14 cellular contexts compared by ENCODE assay signal in genomic region chr4:175435437-175435836, GRCh38.
A peak's percentile ranks its signal among the peaks of the same experiment; 100 is the strongest.
DNase-seq lines count a peak whose midpoint lies in the region; ATAC-seq and TF ChIP-seq lines count a peak whose summit lies in the region.
"Had no signal": no experiment of that assay in that cellular context is flagged by ENCODE, and none has a peak within 500 bp of the region (broad histone marks: within the 10 kb centered on the region; RNA-seq: fewer than 3 reads in every experiment).

No MANE protein-coding gene starts in this region.

- H4K20me1 ChIP-seq in BLaER1 = no peaks in the 10 kb centered on the region

- TF ChIP-seq CTCF in endothelial cell (IDR thresholded peaks at IDR 0.05; ENCODE audit: unreplicated experiment) (no peak), Calu3 (IDR thresholded peaks at IDR 0.05; ENCODE audit: unreplicated experiment) (no peak)

- H3K27me3 ChIP-seq in BLaER1 = no peaks in the 10 kb centered on the region
- H3K27me3 ChIP-seq: heart left ventricle had no signal

- H3K4me3 Mint-ChIP-seq in endothelial cell (ENCODE audit: unreplicated experiment) = no peak overlapping the region
- H3K4me3 Mint-ChIP-seq in Calu3 (ENCODE audit: low read depth, unreplicated experiment) = no peak overlapping the region
- H3K4me3 Mint-ChIP-seq: CD8-positive, alpha-beta T cell had no signal

- DNase-seq in H4 (ENCODE audit: low spot score) (peak; percentile 99), NCI-H524 (lab: John Stamatoyannopoulos, UW) (peak; percentile 85 to 95), endothelial cell (ENCODE audit: low spot score) (peak; percentile 54), Calu3 (no peak), HuH-7.5 (ENCODE audit: low spot score) (no peak), left ventricle myocardium superior (no peak)
- DNase-seq: activated naive CD4-positive, alpha-beta T cell; CD8-positive, alpha-beta T cell; heart left ventricle; mucosa of descending colon had no signal

- no peak overlapping the region; the same call in 1 of the 2 replicates for H3K9ac ChIP-seq in BLaER1

- ATAC-seq in GM21737 (IDR thresholded peaks at IDR 0.05; ENCODE audit: unreplicated experiment) (no peak), left ventricle myocardium superior (no peak)
- ATAC-seq: CD8-positive, alpha-beta T cell; heart left ventricle; mucosa of descending colon had no signal

- no peaks in the 10 kb centered on the region for H3K9me3 Mint-ChIP-seq in endothelial cell (ENCODE audit: unreplicated experiment)
- H3K9me3 Mint-ChIP-seq in Calu3 (ENCODE audit: low read depth, unreplicated experiment) = peaks cover 3% of the 10 kb centered on the region
- H3K9me3 Mint-ChIP-seq: CD8-positive, alpha-beta T cell had no signal

- no peak overlapping the region for H3K4me3 ChIP-seq in BLaER1
- H3K4me3 ChIP-seq: coronary artery, heart left ventricle, mucosa of descending colon had no signal

- intact Hi-C loops in Calu3 (cut with micrococcal nuclease; ENCODE audit: unreplicated experiment) = no loop called here
- intact Hi-C loops in left ventricle myocardium superior (cut with micrococcal nuclease) = no loop called here

- H3K27me3 Mint-ChIP-seq in endothelial cell (ENCODE audit: unreplicated experiment) = no peaks in the 10 kb centered on the region
- H3K27me3 Mint-ChIP-seq in Calu3 (ENCODE audit: unreplicated experiment) = no peaks in the 10 kb centered on the region

- CTCF ChIA-PET in Calu3 (lab: Charles Lee) = no interaction called here

- H3K27ac Mint-ChIP-seq in endothelial cell (ENCODE audit: unreplicated experiment) (peak overlapping the region; percentile 92), Calu3 (ENCODE audit: unreplicated experiment) (no peak overlapping the region)
- H3K27ac Mint-ChIP-seq: CD8-positive, alpha-beta T cell had no signal

- no peaks in the 10 kb centered on the region; the same call in 1 of the 2 replicates for H3K9me3 ChIP-seq in BLaER1
- H3K9me3 ChIP-seq: heart left ventricle had no signal

- H3K36me3 Mint-ChIP-seq in endothelial cell (ENCODE audit: low read depth, unreplicated experiment) (no peaks in the 10 kb centered on the region), Calu3 (ENCODE audit: insufficient read depth, unreplicated experiment) (peaks cover 4% of the 10 kb centered on the region)
- H3K36me3 Mint-ChIP-seq: CD8-positive, alpha-beta T cell had no signal

- BruUV-seq in Calu3 (replicated peaks; lab: Mats Ljungman, UMichigan) = no TSS peak

- peaks cover 6% of the 10 kb centered on the region for H3K4me1 Mint-ChIP-seq in endothelial cell (ENCODE audit: unreplicated experiment)
- H3K4me1 Mint-ChIP-seq in Calu3 (ENCODE audit: low read depth, unreplicated experiment) = no peaks in the 10 kb centered on the region

- H3K27ac ChIP-seq in BLaER1 = peak overlapping the region; percentile 50; the same call in 1 of the 2 replicates
- H3K27ac ChIP-seq: coronary artery, heart left ventricle, VCaP had no signal

- H3K4me2 ChIP-seq in BLaER1 = peak overlapping the region; percentile 47

- peaks cover 13% of the 10 kb centered on the region for H3K4me1 ChIP-seq in BLaER1
- H3K4me1 ChIP-seq: heart left ventricle had no signal

- no peaks in the 10 kb centered on the region for H3K36me3 ChIP-seq in BLaER1
- H3K36me3 ChIP-seq: heart left ventricle had no signal

Comparison
In these comparisons a context has a peak if more than half of its experiments do, and no peak if none do; other contexts are left out.
1. DNase-seq: peak in H4 (single experiment), NCI-H524 (2 of 2) and endothelial cell (single experiment); none in Calu3 (single experiment), HuH-7.5 (single experiment) and left ventricle myocardium superior (single experiment).